8 cellular contexts compared by ENCODE assay signal in the genomic region with DNA sequence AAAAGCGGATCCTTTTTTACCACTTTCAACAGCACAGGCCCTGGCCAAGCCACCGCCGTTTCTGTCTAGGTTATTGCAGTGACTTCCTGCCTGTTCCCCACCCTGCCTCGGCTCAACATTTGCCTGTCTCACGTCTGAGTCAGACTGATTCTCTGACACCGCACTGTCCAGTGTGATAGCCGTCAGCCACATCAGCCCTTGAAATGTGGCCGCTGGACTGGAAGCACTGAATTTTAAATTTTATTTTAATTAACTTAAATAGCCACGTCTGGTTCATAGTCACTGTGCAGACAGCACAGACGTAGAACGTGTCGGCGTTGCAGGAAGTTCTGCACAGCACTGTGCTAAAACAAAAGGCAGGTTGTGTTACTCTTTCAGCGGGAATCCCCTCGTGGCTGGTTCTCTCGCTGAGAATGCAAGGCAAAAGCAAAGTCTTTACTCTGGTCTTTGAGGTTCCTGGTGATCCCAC. TPM values are rescaled to one million over a fixed set of nuclear protein-coding genes. Genes with fewer than 3 reads are reported as not detected.
A peak's percentile ranks its signal among the peaks of the same experiment; 100 is the strongest.
DNase-seq lines count a peak whose midpoint lies in the region; ATAC-seq, FAIRE-seq and TF ChIP-seq lines count a peak whose summit lies in the region.

No MANE protein-coding gene starts in this region.

- DNase-seq in T-helper 2 cell treated with Interferon-gamma antibody and Interleukin-4, amounts not matched to agents 5 μg/mL and 100 μg/mL, for 36 hours (ENCODE audit: low spot score), result peak; percentile 60
- DNase-seq in astrocyte (ENCODE audit: low read depth) (peak; percentile 6), UCSD-AML1 (lab: John Stamatoyannopoulos, UW; ENCODE audit: unreplicated experiment) (no peak), kidney glomerular epithelial cell (lab: John Stamatoyannopoulos, UW) (no peak), EL (no peak), foreskin keratinocyte (no peak)
- peak; percentile 61 for DNase-seq in stimulated activated CD4-positive, alpha-beta T cell treated with anti-CD3 and anti-CD28 coated beads, Interleukin-1b, Interleukin-23, amount 100 ng/mL, for 48 hours

- no peak for TF ChIP-seq CTCF in astrocyte (IDR thresholded peaks at IDR 0.05; ENCODE audit: insufficient read depth, low read depth, low read length)
- TF ChIP-seq CTCF in foreskin keratinocyte (conservative IDR thresholded peaks at IDR 0.05), result no peak

- peak overlapping the region; percentile 63 for H3K4me3 Mint-ChIP-seq in T-helper 2 cell treated with Interferon-gamma antibody and Interleukin-4, amounts not matched to agents 5 μg/mL and 100 μg/mL, for 36 hours
- no peak overlapping the region for H3K4me3 Mint-ChIP-seq in astrocyte (ENCODE audit: unreplicated experiment)

- no peaks in the 10 kb centered on the region for H3K27me3 ChIP-seq in astrocyte (ENCODE audit: insufficient read depth, low read length)
- no peaks in the 10 kb centered on the region for H3K27me3 ChIP-seq in foreskin keratinocyte

- no peak for FAIRE-seq in astrocyte (lab: Jason Lieb, UNC)

- H3K27me3 Mint-ChIP-seq in T-helper 2 cell treated with Interferon-gamma antibody and Interleukin-4, amounts not matched to agents 5 μg/mL and 100 μg/mL, for 36 hours (ENCODE audit: low read depth), result no peaks in the 10 kb centered on the region
- no peaks in the 10 kb centered on the region for H3K27me3 Mint-ChIP-seq in astrocyte (ENCODE audit: low read depth, unreplicated experiment)

- no peak overlapping the region for H2AFZ ChIP-seq in astrocyte (ENCODE audit: low read depth, low read length)

- no peaks in the 10 kb centered on the region for H3K79me2 ChIP-seq in astrocyte (ENCODE audit: insufficient read depth, low read length)

- H3K4me2 ChIP-seq in astrocyte (ENCODE audit: low read length), result no peak overlapping the region

- H3K4me1 Mint-ChIP-seq in T-helper 2 cell treated with Interferon-gamma antibody and Interleukin-4, amounts not matched to agents 5 μg/mL and 100 μg/mL, for 36 hours (ENCODE audit: low read depth), result peaks cover 48% of the 10 kb centered on the region
- H3K4me1 Mint-ChIP-seq in astrocyte (ENCODE audit: low read depth, unreplicated experiment), result peaks cover 28% of the 10 kb centered on the region

- no peak overlapping the region for H3K9ac ChIP-seq in astrocyte (ENCODE audit: low read length)

- H4K20me1 ChIP-seq in astrocyte (ENCODE audit: insufficient read depth, low read length), result peaks cover 6% of the 10 kb centered on the region

- H3K4me3 ChIP-seq in astrocyte (ENCODE audit: insufficient read depth, low read depth, low read length), result no peak overlapping the region

- H3K4me1 ChIP-seq in astrocyte (ENCODE audit: insufficient read depth, low read length) (peaks cover 5% of the 10 kb centered on the region), foreskin keratinocyte (no peaks in the 10 kb centered on the region)

- H3K27ac ChIP-seq in astrocyte (ENCODE audit: low read depth, low read length) (no peak overlapping the region), foreskin keratinocyte (no peak overlapping the region)

- peaks cover 29% of the 10 kb centered on the region for H3K36me3 ChIP-seq in astrocyte (ENCODE audit: insufficient read depth, low read length)

- peaks cover 55% of the 10 kb centered on the region for H3K36me3 Mint-ChIP-seq in T-helper 2 cell treated with Interferon-gamma antibody and Interleukin-4, amounts not matched to agents 5 μg/mL and 100 μg/mL, for 36 hours (ENCODE audit: low read depth)
- H3K36me3 Mint-ChIP-seq in astrocyte (ENCODE audit: low read depth, unreplicated experiment), result peaks cover 22% of the 10 kb centered on the region

- no peaks in the 10 kb centered on the region for H3K9me3 ChIP-seq in astrocyte (ENCODE audit: insufficient read depth, low read depth, low read length)

- no peaks in the 10 kb centered on the region for H3K9me3 Mint-ChIP-seq in T-helper 2 cell treated with Interferon-gamma antibody and Interleukin-4, amounts not matched to agents 5 μg/mL and 100 μg/mL, for 36 hours
- H3K9me3 Mint-ChIP-seq in astrocyte (ENCODE audit: unreplicated experiment), result no peaks in the 10 kb centered on the region

- ATAC-seq in GM18873 (IDR thresholded peaks at IDR 0.05; ENCODE audit: low FRiP score, unreplicated experiment) (peak; percentile 43), foreskin keratinocyte (no peak)

- peak overlapping the region; percentile 91 for H3K27ac Mint-ChIP-seq in T-helper 2 cell treated with Interferon-gamma antibody and Interleukin-4, amounts not matched to agents 5 μg/mL and 100 μg/mL, for 36 hours
- H3K27ac Mint-ChIP-seq in astrocyte (ENCODE audit: unreplicated experiment), result peak overlapping the region; percentile 62

RNA-seq across cellular contexts. Expression of a gene that starts 56.3 kb away (rescaled TPM):
- total RNA-seq in astrocyte (70.1 and 83.4 TPM in 2 replicates), foreskin keratinocyte (90.6 and 97.4 TPM in 2 replicates)
- 82.9 and 91.1 TPM in 2 replicates for polyA plus RNA-seq in foreskin keratinocyte

Comparison
In these comparisons a context has a peak if more than half of its experiments do, and no peak if none do; other contexts are left out.
1. DNase-seq: peak in T-helper 2 cell treated with Interferon-gamma antibody and Interleukin-4, amounts not matched to agents 5 μg/mL and 100 μg/mL, for 36 hours (single experiment), astrocyte (single experiment) and stimulated activated CD4-positive, alpha-beta T cell treated with anti-CD3 and anti-CD28 coated beads, Interleukin-1b, Interleukin-23, amount 100 ng/mL, for 48 hours (single experiment); none in UCSD-AML1 (single experiment), kidney glomerular epithelial cell (single experiment), EL (single experiment) and foreskin keratinocyte (0 of 2).